In the genomic region with DNA sequence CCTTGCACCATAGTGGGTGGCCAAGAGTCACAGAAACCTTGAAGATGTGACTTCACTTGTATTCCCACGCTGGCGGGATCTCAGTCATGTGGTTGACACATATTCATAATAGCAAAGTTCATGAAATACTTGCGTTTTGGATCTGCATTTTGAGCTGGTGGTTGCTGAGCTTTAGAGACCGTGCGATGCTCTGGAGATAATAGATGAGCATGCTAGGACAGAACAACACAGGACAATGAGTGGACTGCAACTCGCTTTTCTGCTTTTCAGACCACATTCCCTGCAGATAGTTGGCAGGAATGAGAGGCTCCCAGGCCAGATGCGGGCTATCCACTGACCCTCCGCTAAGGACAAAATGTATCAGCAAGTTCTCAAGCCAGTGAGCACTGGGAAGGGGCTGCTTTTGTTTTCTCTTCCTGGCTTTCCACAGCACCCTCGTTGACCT, we compare ENCODE assay signal across 1 cellular context.
TF ChIP-seq lines count a peak whose summit lies in the region.

No MANE protein-coding gene starts in this region.

TF ChIP-seq in IMR-90, 13 proteins besides CTCF, POLR2A, EP300 and RAD21 (continued from another document):
- TF ChIP-seq, protein P1, sequence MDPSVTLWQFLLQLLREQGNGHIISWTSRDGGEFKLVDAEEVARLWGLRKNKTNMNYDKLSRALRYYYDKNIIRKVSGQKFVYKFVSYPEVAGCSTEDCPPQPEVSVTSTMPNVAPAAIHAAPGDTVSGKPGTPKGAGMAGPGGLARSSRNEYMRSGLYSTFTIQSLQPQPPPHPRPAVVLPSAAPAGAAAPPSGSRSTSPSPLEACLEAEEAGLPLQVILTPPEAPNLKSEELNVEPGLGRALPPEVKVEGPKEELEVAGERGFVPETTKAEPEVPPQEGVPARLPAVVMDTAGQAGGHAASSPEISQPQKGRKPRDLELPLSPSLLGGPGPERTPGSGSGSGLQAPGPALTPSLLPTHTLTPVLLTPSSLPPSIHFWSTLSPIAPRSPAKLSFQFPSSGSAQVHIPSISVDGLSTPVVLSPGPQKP (IDR thresholded peaks at IDR 0.05; ENCODE audit: borderline replicate concordance, low read depth, low read length): no peak
- TF ChIP-seq NFE2L2 (IDR thresholded peaks at IDR 0.05; ENCODE audit: low read depth, low read length) (no peak), FOS (IDR thresholded peaks at IDR 0.05; ENCODE audit: low read depth, low read length) (no peak), CEBPB (IDR thresholded peaks at IDR 0.05; ENCODE audit: low read depth, low read length) (no peak), RFX5 (IDR thresholded peaks at IDR 0.05; ENCODE audit: low read depth, low read length) (no peak), MAZ (IDR thresholded peaks at IDR 0.05; ENCODE audit: borderline replicate concordance, low read depth, low read length) (no peak), MAFK (IDR thresholded peaks at IDR 0.05; ENCODE audit: low read depth, low read length) (no peak), RCOR1 (IDR thresholded peaks at IDR 0.05; ENCODE audit: insufficient replicate concordance, low read length) (no peak), BHLHE40 (IDR thresholded peaks at IDR 0.05; ENCODE audit: low read depth, low read length) (no peak), CHD1 (IDR thresholded peaks at IDR 0.05; ENCODE audit: low read depth, low read length) (no peak)
